10 cellular contexts compared by ENCODE assay signal in genomic region chr20:49615401-49616153, GRCh38. TPM values are rescaled to one million over a fixed set of nuclear protein-coding genes. Genes with fewer than 3 reads are reported as not detected.
DNase-seq lines count a peak whose midpoint lies in the region; ATAC-seq and TF ChIP-seq lines count a peak whose summit lies in the region.
"Had no signal": no experiment of that assay in that cellular context is flagged by ENCODE, and none has a peak within 500 bp of the region (broad histone marks: within the 10 kb centered on the region; RNA-seq: fewer than 3 reads in every experiment).

No MANE protein-coding gene starts in this region.

- H3K9me3 Mint-ChIP-seq in neural crest cell, result no peaks in the 10 kb centered on the region
- H3K9me3 Mint-ChIP-seq: nephron had no signal

- TF ChIP-seq POLR2A in erythroblast (IDR thresholded peaks at IDR 0.05; ENCODE audit: low read length), result no peak
- no peak for TF ChIP-seq POLR2A in sigmoid colon (IDR thresholded peaks at IDR 0.05)

- peaks cover 13 to 65% (median 54%) of the 10 kb centered on the region in 10 experiments for H3K4me1 ChIP-seq in BLaER1 treated with 17β-estradiol and CSF1 and Interleukin-3, amounts not matched to agents 10 nM and 100 nM
- H3K4me1 ChIP-seq in sigmoid colon, result peaks cover 0 to 10% (median 8%) of the 10 kb centered on the region in 4 donors

- peak overlapping the region in 9 of 11 experiments; percentile 17 to 55 (median 34); a peak in 8 of 22 replicates for H3K4me2 ChIP-seq in BLaER1 treated with 17β-estradiol and CSF1 and Interleukin-3, amounts not matched to agents 10 nM and 100 nM

- H3K27me3 ChIP-seq in BLaER1 treated with 17β-estradiol and CSF1 and Interleukin-3, amounts not matched to agents 10 nM and 100 nM, result no peaks in the 10 kb centered on the region; a peak in 1 of 22 replicates
- H3K27me3 ChIP-seq in sigmoid colon, result no peaks in the 10 kb centered on the region

- no peaks in the 10 kb centered on the region for H3K27me3 Mint-ChIP-seq in neural crest cell (ENCODE audit: low read depth)

- H3K36me3 ChIP-seq in BLaER1 treated with 17β-estradiol and CSF1 and Interleukin-3, amounts not matched to agents 10 nM and 100 nM, result no peaks in the 10 kb centered on the region
- no peaks in the 10 kb centered on the region for H3K36me3 ChIP-seq in sigmoid colon

- TF ChIP-seq CTCF in neural crest cell (conservative IDR thresholded peaks at IDR 0.05), result no peak
- TF ChIP-seq CTCF in sigmoid colon (IDR thresholded peaks at IDR 0.05), result no peak

- no peak overlapping the region for H3K4me3 Mint-ChIP-seq in neural crest cell
- H3K4me3 Mint-ChIP-seq: nephron had no signal

- no peak for ATAC-seq in GM18907 (IDR thresholded peaks at IDR 0.05; ENCODE audit: unreplicated experiment)

- H3K4me3 ChIP-seq in BLaER1 treated with 17β-estradiol and CSF1 and Interleukin-3, amounts not matched to agents 10 nM and 100 nM, result no peak overlapping the region
- H3K4me3 ChIP-seq in sigmoid colon, result no peak overlapping the region

- DNase-seq in M059J (ENCODE audit: low read depth) (peak; percentile 90), erythroblast (lab: John Stamatoyannopoulos, UW) (peak; percentile 65 to 69), neural crest cell (ENCODE audit: low read depth, low spot score) (no peak), retina (no peak), sigmoid colon (no peak)
- DNase-seq in activated CD8-positive, alpha-beta memory T cell treated with anti-CD3 and anti-CD28 coated beads, Interleukin-2, amount 50 U/mL, for 48 hours, result no peak
- DNase-seq: stimulated activated naive CD4-positive, alpha-beta T cell had no signal

- 52 to 70% methylated on average over 15 of the region's 15 CpGs for WGBS in sigmoid colon, 2 donors

- intact Hi-C loops in sigmoid colon (cut with DNase I), result no loop called here

- H3K4me1 Mint-ChIP-seq in neural crest cell, result peaks cover 5% of the 10 kb centered on the region
- H3K4me1 Mint-ChIP-seq: nephron had no signal

- H3K27ac Mint-ChIP-seq in neural crest cell (ENCODE audit: unreplicated experiment), result peak overlapping the region; percentile 57
- H3K27ac Mint-ChIP-seq: nephron had no signal

- H3K36me3 Mint-ChIP-seq in neural crest cell (ENCODE audit: low read depth), result no peaks in the 10 kb centered on the region

- peak overlapping the region in 2 of 11 experiments; percentile 9 to 42; a peak in 1 of 22 replicates for H3K9ac ChIP-seq in BLaER1 treated with 17β-estradiol and CSF1 and Interleukin-3, amounts not matched to agents 10 nM and 100 nM

- H3K27ac ChIP-seq in BLaER1 treated with 17β-estradiol and CSF1 and Interleukin-3, amounts not matched to agents 10 nM and 100 nM, result peak overlapping the region in 4 of 11 experiments; percentile 32 to 53 (median 42); a peak in 4 of 22 replicates
- H3K27ac ChIP-seq in sigmoid colon, result no peak overlapping the region

- H4K20me1 ChIP-seq in BLaER1 treated with 17β-estradiol and CSF1 and Interleukin-3, amounts not matched to agents 10 nM and 100 nM, result no peaks in the 10 kb centered on the region; a peak in 1 of 22 replicates

- no peak for TF ChIP-seq EP300 in sigmoid colon (IDR thresholded peaks at IDR 0.05)

- no peaks in the 10 kb centered on the region for H3K9me3 ChIP-seq in BLaER1 treated with 17β-estradiol and CSF1 and Interleukin-3, amounts not matched to agents 10 nM and 100 nM (replicated peaks in 1 of 11)
- H3K9me3 ChIP-seq in sigmoid colon, result no peaks in the 10 kb centered on the region

RNA-seq across cellular contexts. Expression of gene PTGIS, which starts 47.6 kb away (rescaled TPM):
- 0.02 and 0.07 TPM in 2 replicates for total RNA-seq in M059J (2014; rRNA removed; shearing (Covaris generic))
- 7.1 and 9.8 TPM in 2 replicates for total RNA-seq in neural crest cell
- total RNA-seq in sigmoid colon, result 100 to 1,000 TPM in 1 of 4 donors, 10 to 100 TPM in 3; 55.3 to 241 (median 82.5) TPM
- polyA plus RNA-seq in sigmoid colon, result 10 to 100 TPM in 1 of 3 donors, 1 to 10 TPM in 1, under 1 TPM in 1; 0.46 to 12.0 (median 5.8) TPM

Comparison
In these comparisons a context has a peak if more than half of its experiments do, and no peak if none do; other contexts are left out.
1. DNase-seq: peak in M059J (single experiment) and erythroblast (2 of 2); none in neural crest cell (single experiment), activated CD8-positive, alpha-beta memory T cell treated with anti-CD3 and anti-CD28 coated beads, Interleukin-2, amount 50 U/mL, for 48 hours (single experiment), retina (single experiment) and sigmoid colon (single experiment).